Comparison of ENCODE assay signal across 2 cellular contexts in the genomic region with DNA sequence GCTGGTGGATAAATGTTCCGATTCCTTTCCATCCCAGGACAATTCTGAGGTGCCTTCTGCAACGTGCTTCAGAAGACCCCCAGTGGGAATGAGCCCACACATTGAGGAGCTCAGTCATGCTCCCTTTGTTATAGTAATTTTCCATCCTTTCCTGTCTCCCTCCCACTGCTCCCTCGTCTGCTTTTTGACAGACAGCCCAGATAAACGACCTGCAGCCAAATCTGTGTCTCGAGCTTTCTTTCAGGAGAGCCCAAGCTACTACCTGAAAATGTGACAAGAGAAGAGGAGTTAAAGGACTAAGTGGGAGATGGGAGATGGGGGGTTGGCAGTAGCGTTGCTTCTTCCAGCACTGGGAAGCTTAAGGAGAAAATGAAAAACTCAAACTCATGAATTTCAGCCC.
TF ChIP-seq lines count a peak whose summit lies in the region.

No MANE protein-coding gene starts in this region.

TF ChIP-seq in HCT116, 20 proteins besides CTCF, POLR2A, EP300 and RAD21:
- TF ChIP-seq, protein P1, sequence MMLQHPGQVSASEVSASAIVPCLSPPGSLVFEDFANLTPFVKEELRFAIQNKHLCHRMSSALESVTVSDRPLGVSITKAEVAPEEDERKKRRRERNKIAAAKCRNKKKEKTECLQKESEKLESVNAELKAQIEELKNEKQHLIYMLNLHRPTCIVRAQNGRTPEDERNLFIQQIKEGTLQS (IDR thresholded peaks at IDR 0.05), result no peak
- TF ChIP-seq, protein P2, sequence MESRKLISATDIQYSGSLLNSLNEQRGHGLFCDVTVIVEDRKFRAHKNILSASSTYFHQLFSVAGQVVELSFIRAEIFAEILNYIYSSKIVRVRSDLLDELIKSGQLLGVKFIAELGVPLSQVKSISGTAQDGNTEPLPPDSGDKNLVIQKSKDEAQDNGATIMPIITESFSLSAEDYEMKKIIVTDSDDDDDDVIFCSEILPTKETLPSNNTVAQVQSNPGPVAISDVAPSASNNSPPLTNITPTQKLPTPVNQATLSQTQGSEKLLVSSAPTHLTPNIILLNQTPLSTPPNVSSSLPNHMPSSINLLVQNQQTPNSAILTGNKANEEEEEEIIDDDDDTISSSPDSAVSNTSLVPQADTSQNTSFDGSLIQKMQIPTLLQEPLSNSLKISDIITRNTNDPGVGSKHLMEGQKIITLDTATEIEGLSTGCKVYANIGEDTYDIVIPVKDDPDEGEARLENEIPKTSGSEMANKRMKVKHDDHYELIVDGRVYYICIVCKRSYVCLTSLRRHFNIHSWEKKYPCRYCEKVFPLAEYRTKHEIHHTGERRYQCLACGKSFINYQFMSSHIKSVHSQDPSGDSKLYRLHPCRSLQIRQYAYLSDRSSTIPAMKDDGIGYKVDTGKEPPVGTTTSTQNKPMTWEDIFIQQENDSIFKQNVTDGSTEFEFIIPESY (IDR thresholded peaks at IDR 0.05; ENCODE audit: extremely low read depth, insufficient replicate concordance, low read length), result no peak
TF ChIP-seq in HCT116: peak in this region for 0.

TF ChIP-seq in H1, 55 proteins besides CTCF, POLR2A, EP300 and RAD21:
- no peak for TF ChIP-seq SP4 (IDR thresholded peaks at IDR 0.05; ENCODE audit: low read length)
- no peak for TF ChIP-seq TBP (IDR thresholded peaks at IDR 0.05; ENCODE audit: low read depth, low read length)
- no peak for TF ChIP-seq CHD1 (IDR thresholded peaks at IDR 0.05; ENCODE audit: low read depth, low read length)
- no peak for TF ChIP-seq TAF1 (IDR thresholded peaks at IDR 0.05; ENCODE audit: low read depth, low read length)
- no peak for TF ChIP-seq CHD2 (IDR thresholded peaks at IDR 0.05; ENCODE audit: low read length)
- no peak for TF ChIP-seq SP1 (IDR thresholded peaks at IDR 0.05; ENCODE audit: low read depth, low read length)
- no peak for TF ChIP-seq GABPA (IDR thresholded peaks at IDR 0.05; ENCODE audit: borderline replicate concordance, insufficient read depth, low read length)
- TF ChIP-seq CBX5 (IDR thresholded peaks at IDR 0.05; ENCODE audit: low read depth, low read length), result no peak
- TF ChIP-seq, protein P3, sequence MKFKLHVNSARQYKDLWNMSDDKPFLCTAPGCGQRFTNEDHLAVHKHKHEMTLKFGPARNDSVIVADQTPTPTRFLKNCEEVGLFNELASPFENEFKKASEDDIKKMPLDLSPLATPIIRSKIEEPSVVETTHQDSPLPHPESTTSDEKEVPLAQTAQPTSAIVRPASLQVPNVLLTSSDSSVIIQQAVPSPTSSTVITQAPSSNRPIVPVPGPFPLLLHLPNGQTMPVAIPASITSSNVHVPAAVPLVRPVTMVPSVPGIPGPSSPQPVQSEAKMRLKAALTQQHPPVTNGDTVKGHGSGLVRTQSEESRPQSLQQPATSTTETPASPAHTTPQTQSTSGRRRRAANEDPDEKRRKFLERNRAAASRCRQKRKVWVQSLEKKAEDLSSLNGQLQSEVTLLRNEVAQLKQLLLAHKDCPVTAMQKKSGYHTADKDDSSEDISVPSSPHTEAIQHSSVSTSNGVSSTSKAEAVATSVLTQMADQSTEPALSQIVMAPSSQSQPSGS (IDR thresholded peaks at IDR 0.05; ENCODE audit: low read length), result no peak
- no peak for TF ChIP-seq RBBP5 (IDR thresholded peaks at IDR 0.05; ENCODE audit: borderline replicate concordance, low read depth, low read length)
- TF ChIP-seq TAF7 (optimal IDR thresholded peaks at IDR 0.05; ENCODE audit: borderline replicate concordance, low read depth, low read length), result no peak
- TF ChIP-seq SIX5 (IDR thresholded peaks at IDR 0.05; ENCODE audit: low read depth, low read length), result no peak
- TF ChIP-seq CREB1 (IDR thresholded peaks at IDR 0.05), result no peak
- TF ChIP-seq RFX5 (IDR thresholded peaks at IDR 0.05; ENCODE audit: borderline replicate concordance, low read depth, low read length), result no peak
- no peak for TF ChIP-seq HDAC2 (IDR thresholded peaks at IDR 0.05; ENCODE audit: borderline replicate concordance in 1 of 2, low read depth in 2 of 2, low read length in 2 of 2)
- TF ChIP-seq BRCA1 (IDR thresholded peaks at IDR 0.05; ENCODE audit: low read depth, low read length), result no peak
- TF ChIP-seq KDM5A (IDR thresholded peaks at IDR 0.05; ENCODE audit: low read length), result no peak
- TF ChIP-seq POLR2AphosphoS5 (IDR thresholded peaks at IDR 0.05; ENCODE audit: low read depth, low read length), result no peak
- TF ChIP-seq, protein P4, sequence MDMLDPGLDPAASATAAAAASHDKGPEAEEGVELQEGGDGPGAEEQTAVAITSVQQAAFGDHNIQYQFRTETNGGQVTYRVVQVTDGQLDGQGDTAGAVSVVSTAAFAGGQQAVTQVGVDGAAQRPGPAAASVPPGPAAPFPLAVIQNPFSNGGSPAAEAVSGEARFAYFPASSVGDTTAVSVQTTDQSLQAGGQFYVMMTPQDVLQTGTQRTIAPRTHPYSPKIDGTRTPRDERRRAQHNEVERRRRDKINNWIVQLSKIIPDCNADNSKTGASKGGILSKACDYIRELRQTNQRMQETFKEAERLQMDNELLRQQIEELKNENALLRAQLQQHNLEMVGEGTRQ (IDR thresholded peaks at IDR 0.05; ENCODE audit: low read length), result no peak
- no peak for TF ChIP-seq JUN (IDR thresholded peaks at IDR 0.05; ENCODE audit: low read depth, low read length)
